Comparison of ENCODE assay signal across 9 cellular contexts in the genomic region with DNA sequence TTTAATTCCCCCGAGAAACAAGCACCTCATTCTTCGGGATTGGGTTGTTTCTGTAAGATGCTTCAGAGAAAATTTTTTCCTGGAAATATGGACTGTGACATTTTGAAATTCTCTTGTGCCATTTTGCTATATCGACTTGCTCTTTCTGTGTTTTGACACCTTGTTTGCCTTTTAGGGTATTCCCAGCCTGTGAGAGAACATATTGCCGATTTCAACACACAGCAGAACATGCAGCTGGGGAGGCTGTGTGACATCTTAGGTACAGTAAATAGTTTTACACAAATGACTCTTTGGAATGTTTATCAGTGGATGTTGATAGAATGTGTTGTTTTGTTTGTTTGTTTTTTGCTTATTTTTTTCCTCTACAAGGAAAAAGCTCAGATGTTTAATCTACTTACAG.
"Had no signal": no experiment of that assay in that cellular context is flagged by ENCODE, and none has a peak within 500 bp of the region (broad histone marks: within the 10 kb centered on the region; RNA-seq: fewer than 3 reads in every experiment).

No MANE protein-coding gene starts in this region.

- ATAC-seq: GM23338, HepG2 had no signal

- DNase-seq: H9, HCEC 1CT, IMR-90, KBM-7 had no signal

- H2AFZ ChIP-seq: GM23338 had no signal

- H3K27ac ChIP-seq: KMS-11 had no signal

- H3K4me3 ChIP-seq: GM23338 had no signal

- H3K4me2 ChIP-seq: GM23338, KMS-11 had no signal

- H3K9ac ChIP-seq: KMS-11 had no signal

- FAIRE-seq: H1, H54, HepG2 had no signal
